Comparison of ENCODE assay signal across 27 cellular contexts in the genomic region with DNA sequence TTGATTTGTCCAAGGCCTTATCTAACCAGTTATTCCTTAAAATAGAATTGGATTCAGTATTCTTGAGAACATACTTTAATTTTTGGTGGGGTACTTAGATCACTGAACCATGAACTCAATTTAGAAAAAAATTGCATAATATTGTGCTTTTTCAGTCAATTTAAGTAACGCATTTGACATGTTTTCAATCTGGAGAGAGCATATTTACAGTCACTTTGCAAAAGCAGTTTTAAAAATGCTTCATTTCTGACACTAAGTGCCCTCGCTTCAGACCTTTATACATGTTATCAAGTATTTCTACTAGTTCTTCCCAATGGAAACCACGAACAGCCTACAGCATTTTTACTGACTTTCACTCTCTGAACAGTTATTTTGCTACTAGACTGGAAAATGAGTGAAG.
"Had no signal": no experiment of that assay in that cellular context is flagged by ENCODE, and none has a peak within 500 bp of the region (broad histone marks: within the 10 kb centered on the region; RNA-seq: fewer than 3 reads in every experiment).

No MANE protein-coding gene starts in this region.

- H3K4me1 ChIP-seq: neural progenitor cell, pancreas, psoas muscle, spleen, suprapubic skin, testis, upper lobe of left lung, vagina had no signal

- H3K9me3 ChIP-seq: pancreas, psoas muscle, suprapubic skin, testis, tibial artery, vagina had no signal

- H3K4me3 ChIP-seq: neural progenitor cell, pancreas, psoas muscle, skin epidermis, smooth muscle cell, spleen, suprapubic skin, testis, tibial artery, upper lobe of left lung, vagina had no signal

- H3K4me2 ChIP-seq: neural progenitor cell, smooth muscle cell had no signal

- H3K36me3 ChIP-seq: neural progenitor cell, pancreas, spleen, suprapubic skin, tibial artery, upper lobe of left lung, vagina had no signal

- DNase-seq: naive thymus-derived CD4-positive, alpha-beta T cell; natural killer cell; nephron progenitor cell; occipital lobe; pancreas; psoas muscle; right cardiac atrium; spleen; stimulated activated CD4-positive, alpha-beta T cell treated with anti-CD3 and anti-CD28 coated beads, Interleukin-12 subunit alpha, Interleukin-12 subunit beta, amount 100 ng/mL, for 4 hours; stimulated activated CD4-positive, alpha-beta T cell treated with anti-CD3 and anti-CD28 coated beads, Interleukin-1b, Interleukin-23, amount 100 ng/mL, for 48 hours; stimulated activated CD4-positive, alpha-beta T cell treated with anti-CD3 and anti-CD28 coated beads, Interleukin-4, amount 100 ng/mL, for 1 hour; stimulated activated CD4-positive, alpha-beta T cell treated with anti-CD3 and anti-CD28 coated beads, Interleukin-4, amount 100 ng/mL, for 4 hours; stimulated activated CD8-positive, alpha-beta memory T cell treated with anti-CD3 and anti-CD28 coated beads, Interleukin-4, amount 100 ng/mL, for 48 hours; stimulated activated naive CD4-positive, alpha-beta T cell; stimulated activated naive CD8-positive, alpha-beta T cell treated with anti-CD3 and anti-CD28 coated beads, Interleukin-15, amount 100 ng/mL, for 72 hours; stimulated activated naive CD8-positive, alpha-beta T cell treated with anti-CD3 and anti-CD28 coated beads, Interleukin-15, Interleukin-2, amounts not matched to agents 100 U/mL and 50 U/mL, for 24 hours; substantia nigra; testis; tibial artery; trophoblast cell; upper lobe of left lung had no signal

- H3K27me3 ChIP-seq: neural progenitor cell, pancreas, spleen, suprapubic skin, testis, tibial artery, upper lobe of left lung, vagina had no signal

- H3K9ac ChIP-seq: neural progenitor cell had no signal

- ATAC-seq: naive thymus-derived CD4-positive, alpha-beta T cell; natural killer cell; pancreas; psoas muscle; right cardiac atrium; stimulated activated memory B cell treated with anti-CD40 and anti-IgM and Interleukin-4, amounts not matched to agents 10 μg/mL and 1 μg/mL and 100 μg/mL, for 72 hours; stimulated activated naive CD8-positive, alpha-beta T cell treated with anti-CD3 and anti-CD28 coated beads, Interleukin-15, amount 100 ng/mL, for 72 hours; stimulated activated naive CD8-positive, alpha-beta T cell treated with anti-CD3 and anti-CD28 coated beads, Interleukin-15, Interleukin-2, amounts not matched to agents 100 U/mL and 50 U/mL, for 24 hours had no signal

- H3K27ac ChIP-seq: neural progenitor cell, pancreas, psoas muscle, skin epidermis, suprapubic skin, testis, tibial artery, upper lobe of left lung, vagina had no signal

- H2AFZ ChIP-seq: neural progenitor cell had no signal
